ENCODE assay signal across 16 cellular contexts in genomic region chr5:131482556-131483088, GRCh38.
DNase-seq lines count a peak whose midpoint lies in the region; ATAC-seq and TF ChIP-seq lines count a peak whose summit lies in the region.
"Had no signal": no experiment of that assay in that cellular context is flagged by ENCODE, and none has a peak within 500 bp of the region (broad histone marks: within the 10 kb centered on the region; RNA-seq: fewer than 3 reads in every experiment).

No MANE protein-coding gene starts in this region.

- no peak overlapping the region for H3K27ac ChIP-seq in CD4-positive, CD25-positive, alpha-beta regulatory T cell (ENCODE audit: insufficient read depth, low read length, poor library complexity, severe bottlenecking)
- no peak overlapping the region for H3K27ac ChIP-seq in WERI-Rb-1
- H3K27ac ChIP-seq: BLaER1, HL-60 had no signal

- POLR2A ChIA-PET in activated CD4-positive, alpha-beta T cell treated with anti-CD3 and anti-CD28 coated beads for 36 hours (lab: Charles Lee) = interaction anchor here (0.7 kb wide), 2 partner anchors 50 to 151 kb away, joined by 3 to 4 read pairs; no protein-coding TSS in a partner anchor
- POLR2A ChIA-PET in activated CD4-positive, alpha-beta memory T cell treated with anti-CD3 and anti-CD28 coated beads, Interleukin-2, amount 10 ng/mL, durations not matched to agents 7 days and 5 days (lab: Charles Lee) = interaction anchor here (0.6 to 1.3 kb wide), 2 partner anchors 13 to 206 kb away, joined by 3 read pairs; no protein-coding TSS in a partner anchor

- intact Hi-C loops in activated CD4-positive, alpha-beta T cell treated with anti-CD3 and anti-CD28 coated beads for 36 hours (cut with DNase I, micrococcal nuclease) = loop anchor here in 1 of 2 experiments (10.0 kb wide), 1 partner anchor 52 kb away; no protein-coding TSS in a partner anchor

- H3K27me3 ChIP-seq in CD4-positive, CD25-positive, alpha-beta regulatory T cell (ENCODE audit: control insufficient read depth, insufficient read depth, low read length) = no peaks in the 10 kb centered on the region
- H3K27me3 ChIP-seq in WERI-Rb-1 (ENCODE audit: insufficient read depth, low read depth, severe bottlenecking) = no peaks in the 10 kb centered on the region
- H3K27me3 ChIP-seq: BLaER1 had no signal

- H3K4me1 ChIP-seq in CD4-positive, CD25-positive, alpha-beta regulatory T cell (ENCODE audit: control insufficient read depth, insufficient read depth, low read length, poor library complexity, severe bottlenecking) = peaks cover 5% of the 10 kb centered on the region
- H3K4me1 ChIP-seq: BLaER1 had no signal

- peaks cover 68% of the 10 kb centered on the region for H3K36me3 Mint-ChIP-seq in activated CD4-positive, alpha-beta T cell treated with anti-CD3 and anti-CD28 coated beads for 36 hours (ENCODE audit: low read depth)
- H3K36me3 Mint-ChIP-seq in CD4-positive, CD25-positive, alpha-beta regulatory T cell = peaks cover 59% of the 10 kb centered on the region
- peaks cover 71% of the 10 kb centered on the region for H3K36me3 Mint-ChIP-seq in activated CD4-positive, alpha-beta memory T cell treated with anti-CD3 and anti-CD28 coated beads, Interleukin-2, amount 10 ng/mL, durations not matched to agents 7 days and 5 days (ENCODE audit: low read depth)
- H3K36me3 Mint-ChIP-seq in central memory CD8-positive, alpha-beta T cell (ENCODE audit: insufficient read depth) = peaks cover 42% of the 10 kb centered on the region

- peaks cover 48% of the 10 kb centered on the region for H3K4me1 Mint-ChIP-seq in activated CD4-positive, alpha-beta T cell treated with anti-CD3 and anti-CD28 coated beads for 36 hours
- peaks cover 23 to 48% (median 36%) of the 10 kb centered on the region in 4 donors for H3K4me1 Mint-ChIP-seq in CD4-positive, CD25-positive, alpha-beta regulatory T cell
- H3K4me1 Mint-ChIP-seq in activated CD4-positive, alpha-beta memory T cell treated with anti-CD3 and anti-CD28 coated beads, Interleukin-2, amount 10 ng/mL, durations not matched to agents 7 days and 5 days = peaks cover 39% of the 10 kb centered on the region
- no peaks in the 10 kb centered on the region for H3K4me1 Mint-ChIP-seq in central memory CD8-positive, alpha-beta T cell
- H3K4me1 Mint-ChIP-seq: GM23338 had no signal

- no peak for DNase-seq in activated CD4-positive, alpha-beta T cell treated with anti-CD3 and anti-CD28 coated beads for 36 hours
- no peak for DNase-seq in activated CD4-positive, alpha-beta T cell treated with anti-CD3 and anti-CD28 coated beads, Interleukin-2, amount 50 U/mL, for 1 hour
- DNase-seq in CD4-positive, CD25-positive, alpha-beta regulatory T cell = no peak
- no peak for DNase-seq in activated CD4-positive, alpha-beta memory T cell treated with anti-CD3 and anti-CD28 coated beads, Interleukin-2, amount 10 ng/mL, durations not matched to agents 7 days and 5 days
- no peak for DNase-seq in central memory CD8-positive, alpha-beta T cell (ENCODE audit: low spot score in 2 of 2)
- DNase-seq in islet precursor cell = no peak
- DNase-seq in WERI-Rb-1 = no peak
- DNase-seq in iPS-NIHi11 (ENCODE audit: low spot score) = no peak
- DNase-seq: 8988T, KBM-7, NCI-H1436 treated with DMSO at 0.1 percent for 48 hours, NCI-H2081 treated with DMSO at 0.1 percent for 48 hours, NCI-H524 had no signal

- H3K4me3 Mint-ChIP-seq in activated CD4-positive, alpha-beta T cell treated with anti-CD3 and anti-CD28 coated beads for 36 hours = no peak overlapping the region
- H3K4me3 Mint-ChIP-seq in CD4-positive, CD25-positive, alpha-beta regulatory T cell = no peak overlapping the region
- no peak overlapping the region for H3K4me3 Mint-ChIP-seq in activated CD4-positive, alpha-beta memory T cell treated with anti-CD3 and anti-CD28 coated beads, Interleukin-2, amount 10 ng/mL, durations not matched to agents 7 days and 5 days
- H3K4me3 Mint-ChIP-seq in central memory CD8-positive, alpha-beta T cell = no peak overlapping the region
- H3K4me3 Mint-ChIP-seq: GM23338 had no signal

- peaks cover 71% of the 10 kb centered on the region for H3K36me3 ChIP-seq in CD4-positive, CD25-positive, alpha-beta regulatory T cell (ENCODE audit: control insufficient read depth, insufficient read depth, low read length)
- H3K36me3 ChIP-seq in WERI-Rb-1 = peaks cover 21% of the 10 kb centered on the region

- H3K4me3 ChIP-seq in CD4-positive, CD25-positive, alpha-beta regulatory T cell (ENCODE audit: low read depth, low read length) = no peak overlapping the region
- no peak overlapping the region for H3K4me3 ChIP-seq in WERI-Rb-1 (ENCODE audit: low read depth, low read length)
- H3K4me3 ChIP-seq: BLaER1, GM23338 had no signal

- no peaks in the 10 kb centered on the region for H3K9me3 Mint-ChIP-seq in activated CD4-positive, alpha-beta T cell treated with anti-CD3 and anti-CD28 coated beads for 36 hours (ENCODE audit: low read depth)
- H3K9me3 Mint-ChIP-seq in CD4-positive, CD25-positive, alpha-beta regulatory T cell = no peaks in the 10 kb centered on the region
- no peaks in the 10 kb centered on the region for H3K9me3 Mint-ChIP-seq in activated CD4-positive, alpha-beta memory T cell treated with anti-CD3 and anti-CD28 coated beads, Interleukin-2, amount 10 ng/mL, durations not matched to agents 7 days and 5 days
- H3K9me3 Mint-ChIP-seq in central memory CD8-positive, alpha-beta T cell = no peaks in the 10 kb centered on the region
- H3K9me3 Mint-ChIP-seq: GM23338 had no signal

- CTCF ChIA-PET in activated CD4-positive, alpha-beta T cell treated with anti-CD3 and anti-CD28 coated beads for 36 hours (lab: Charles Lee) = interaction anchor here (0.6 kb wide), 1 partner anchor 412 kb away, joined by 3 read pairs; no protein-coding TSS in a partner anchor
- CTCF ChIA-PET in activated CD4-positive, alpha-beta memory T cell treated with anti-CD3 and anti-CD28 coated beads, Interleukin-2, amount 10 ng/mL, durations not matched to agents 7 days and 5 days (lab: Charles Lee) = no interaction called here

- H3K27ac Mint-ChIP-seq in activated CD4-positive, alpha-beta T cell treated with anti-CD3 and anti-CD28 coated beads for 36 hours = peak overlapping the region; percentile 82
- peak overlapping the region in 2 of 3 donors; percentile 26 to 62 for H3K27ac Mint-ChIP-seq in CD4-positive, CD25-positive, alpha-beta regulatory T cell
- H3K27ac Mint-ChIP-seq in activated CD4-positive, alpha-beta memory T cell treated with anti-CD3 and anti-CD28 coated beads, Interleukin-2, amount 10 ng/mL, durations not matched to agents 7 days and 5 days = peak overlapping the region; percentile 4
- H3K27ac Mint-ChIP-seq in central memory CD8-positive, alpha-beta T cell (ENCODE audit: low read depth) = peak overlapping the region; percentile 46

- no peak for TF ChIP-seq CTCF in WERI-Rb-1 (IDR thresholded peaks at IDR 0.05; ENCODE audit: low read depth, low read length)

- H3K27me3 Mint-ChIP-seq in activated CD4-positive, alpha-beta T cell treated with anti-CD3 and anti-CD28 coated beads for 36 hours = no peaks in the 10 kb centered on the region
- H3K27me3 Mint-ChIP-seq in CD4-positive, CD25-positive, alpha-beta regulatory T cell = no peaks in the 10 kb centered on the region
- H3K27me3 Mint-ChIP-seq in activated CD4-positive, alpha-beta memory T cell treated with anti-CD3 and anti-CD28 coated beads, Interleukin-2, amount 10 ng/mL, durations not matched to agents 7 days and 5 days = no peaks in the 10 kb centered on the region
- H3K27me3 Mint-ChIP-seq in central memory CD8-positive, alpha-beta T cell = no peaks in the 10 kb centered on the region

- peak; percentile 88 for ATAC-seq in activated CD4-positive, alpha-beta T cell treated with anti-CD3 and anti-CD28 coated beads for 36 hours
- no peak for ATAC-seq in CD4-positive, CD25-positive, alpha-beta regulatory T cell (ENCODE audit: low read depth in 2 of 2)
- no peak for ATAC-seq in central memory CD8-positive, alpha-beta T cell (replicated peaks; ENCODE audit: extremely low read depth, poor library complexity, severe bottlenecking)
- ATAC-seq: GM23338 had no signal

- H3K9me3 ChIP-seq in CD4-positive, CD25-positive, alpha-beta regulatory T cell (ENCODE audit: control insufficient read depth in 2 of 2, low read length in 2 of 2) = no peaks in the 10 kb centered on the region
- no peaks in the 10 kb centered on the region for H3K9me3 ChIP-seq in WERI-Rb-1 (ENCODE audit: severe bottlenecking)

Comparison
In these comparisons a context has a peak if more than half of its experiments do, and no peak if none do; other contexts are left out.
1. H3K27ac Mint-ChIP-seq: peak in every context shown above with its lines; median percentile 82 in activated CD4-positive, alpha-beta T cell treated with anti-CD3 and anti-CD28 coated beads for 36 hours; 46 in central memory CD8-positive, alpha-beta T cell; 44 in CD4-positive, CD25-positive, alpha-beta regulatory T cell; 4 in activated CD4-positive, alpha-beta memory T cell treated with anti-CD3 and anti-CD28 coated beads, Interleukin-2, amount 10 ng/mL, durations not matched to agents 7 days and 5 days.